ENCODE assay signal across 25 cellular contexts in genomic region chrX:115284877-115285276, GRCh38. TPM values are rescaled to one million over a fixed set of nuclear protein-coding genes. Genes with fewer than 3 reads are reported as not detected.
DNase-seq lines count a peak whose midpoint lies in the region; ATAC-seq and TF ChIP-seq lines count a peak whose summit lies in the region.
"Had no signal": no experiment of that assay in that cellular context is flagged by ENCODE, and none has a peak within 500 bp of the region (broad histone marks: within the 10 kb centered on the region; RNA-seq: fewer than 3 reads in every experiment).

No MANE protein-coding gene starts in this region.

- H3K9ac ChIP-seq in neural progenitor cell = no peak overlapping the region
- H3K9ac ChIP-seq: parathyroid adenoma had no signal

- CTCF ChIA-PET in HEK293T (lab: Yijun Ruan, JAX) = interaction anchor here (0.8 to 2.2 kb wide), 6 partner anchors 16 to 137 kb away, joined by 3 to 6 read pairs (median 4); no protein-coding TSS in a partner anchor

- H3K4me2 ChIP-seq in neural progenitor cell = no peak overlapping the region

- H3K4me3 Mint-ChIP-seq in neural progenitor cell (no peak overlapping the region), type B pancreatic cell (no peak overlapping the region)
- H3K4me3 Mint-ChIP-seq: activated naive CD8-positive, alpha-beta T cell; CD8-positive, alpha-beta T cell; naive thymus-derived CD4-positive, alpha-beta T cell had no signal

- H3K79me2 ChIP-seq in neural progenitor cell (ENCODE audit: low read depth) = no peaks in the 10 kb centered on the region
- H3K79me2 ChIP-seq: parathyroid adenoma had no signal

- H4K20me1 ChIP-seq in neural progenitor cell (ENCODE audit: low read depth) = no peaks in the 10 kb centered on the region

- H3K36me3 Mint-ChIP-seq in neural progenitor cell (no peaks in the 10 kb centered on the region), type B pancreatic cell (no peaks in the 10 kb centered on the region)
- H3K36me3 Mint-ChIP-seq: activated naive CD8-positive, alpha-beta T cell; CD8-positive, alpha-beta T cell; naive thymus-derived CD4-positive, alpha-beta T cell had no signal

- H3K27ac Mint-ChIP-seq in neural progenitor cell (no peak overlapping the region), type B pancreatic cell (no peak overlapping the region)
- H3K27ac Mint-ChIP-seq: activated naive CD8-positive, alpha-beta T cell; CD8-positive, alpha-beta T cell; naive thymus-derived CD4-positive, alpha-beta T cell had no signal

- H3K36me3 ChIP-seq in neural progenitor cell = no peaks in the 10 kb centered on the region
- H3K36me3 ChIP-seq: vagina had no signal

- H3K27me3 Mint-ChIP-seq in neural progenitor cell (ENCODE audit: insufficient read depth, low read depth) = no peaks in the 10 kb centered on the region
- no peaks in the 10 kb centered on the region for H3K27me3 Mint-ChIP-seq in type B pancreatic cell
- H3K27me3 Mint-ChIP-seq: activated naive CD8-positive, alpha-beta T cell; naive thymus-derived CD4-positive, alpha-beta T cell had no signal

- no peak for ATAC-seq in HG02678 (IDR thresholded peaks at IDR 0.05; ENCODE audit: unreplicated experiment)
- ATAC-seq: CD8-positive, alpha-beta T cell; naive thymus-derived CD4-positive, alpha-beta T cell; sciatic nerve had no signal

- DNase-seq in AG10803 (ENCODE audit: low read depth) (no peak), LNCaP clone FGC (ENCODE audit: low read depth) (no peak), dermis blood vessel endothelial cell (peak; percentile 5), neural progenitor cell (ENCODE audit: low spot score) (no peak), HEK293T (ENCODE audit: extremely low spot score) (no peak), type B pancreatic cell (ENCODE audit: extremely low spot score, unreplicated experiment) (no peak)
- DNase-seq in effector CD8-positive, alpha-beta T cell (lab: John Stamatoyannopoulos, UW) = no peak
- DNase-seq: activated CD4-positive, alpha-beta T cell treated with anti-CD3 and anti-CD28 coated beads for 4 hours; CD8-positive, alpha-beta T cell; cortex of kidney; DMS153; GOT3; KBM-7; naive thymus-derived CD4-positive, alpha-beta T cell; NCI-H1092 treated with DMSO at 0.1 percent for 48 hours; NCI-H2107; NCI-H524 treated with DMSO at 0.1 percent for 48 hours; Right ventricle myocardium superior; substantia nigra; T-helper 1 cell had no signal

- no peaks in the 10 kb centered on the region for H3K9me3 ChIP-seq in neural progenitor cell (ENCODE audit: low read depth)
- H3K9me3 ChIP-seq: vagina had no signal

- H3K27me3 ChIP-seq in neural progenitor cell = no peaks in the 10 kb centered on the region
- H3K27me3 ChIP-seq: vagina had no signal

- peak overlapping the region; percentile 64 for H2AFZ ChIP-seq in neural progenitor cell (replicated peaks)
- H2AFZ ChIP-seq: parathyroid adenoma had no signal

- H3K4me3 ChIP-seq in AG10803 (ENCODE audit: low read length) (no peak overlapping the region), LNCaP clone FGC (ENCODE audit: low read depth, low read length) (no peak overlapping the region), neural progenitor cell (no peak overlapping the region)
- H3K4me3 ChIP-seq: vagina had no signal

- H3K4me1 Mint-ChIP-seq in neural progenitor cell (no peaks in the 10 kb centered on the region), type B pancreatic cell (ENCODE audit: unreplicated experiment) (no peaks in the 10 kb centered on the region)
- H3K4me1 Mint-ChIP-seq: naive thymus-derived CD4-positive, alpha-beta T cell had no signal

- POLR2A ChIA-PET in HEK293T (lab: Yijun Ruan, JAX) = no interaction called here

- peaks cover 5% of the 10 kb centered on the region for H3K9me3 Mint-ChIP-seq in neural progenitor cell
- H3K9me3 Mint-ChIP-seq in type B pancreatic cell = peaks cover 3% of the 10 kb centered on the region
- H3K9me3 Mint-ChIP-seq: CD8-positive, alpha-beta T cell had no signal

- TF ChIP-seq CTCF in AG10803 (conservative IDR thresholded peaks at IDR 0.05; ENCODE audit: low read length) (peak; percentile 15), LNCaP clone FGC (IDR thresholded peaks at IDR 0.05; ENCODE audit: control insufficient read depth, extremely low read depth, insufficient read depth) (peak; percentile 18; the same call in 1 of the 2 replicates), neural progenitor cell (IDR thresholded peaks at IDR 0.05) (no peak), type B pancreatic cell (conservative IDR thresholded peaks at IDR 0.05) (no peak)

- H3F3A ChIP-seq in neural progenitor cell (ENCODE audit: low read depth) = no peaks in the 10 kb centered on the region

- H3K27ac ChIP-seq in neural progenitor cell = no peak overlapping the region
- H3K27ac ChIP-seq: parathyroid adenoma, vagina had no signal

- H3K4me1 ChIP-seq in neural progenitor cell = no peaks in the 10 kb centered on the region
- H3K4me1 ChIP-seq: parathyroid adenoma, vagina had no signal

TF ChIP-seq in HEK293T, 16 proteins besides CTCF, POLR2A, EP300 and RAD21:
- TF ChIP-seq SP1 (IDR thresholded peaks at IDR 0.05) (no peak), BHLHE40 (IDR thresholded peaks at IDR 0.05; ENCODE audit: borderline replicate concordance) (no peak), TARDBP (IDR thresholded peaks at IDR 0.05) (no peak), CTBP1 (IDR thresholded peaks at IDR 0.05; ENCODE audit: borderline replicate concordance) (no peak), FOXK2 (IDR thresholded peaks at IDR 0.05) (no peak), ELF4 (IDR thresholded peaks at IDR 0.05) (no peak), FOXA1 (IDR thresholded peaks at IDR 0.05) (no peak), PKNOX1 (IDR thresholded peaks at IDR 0.05) (no peak), LEF1 (IDR thresholded peaks at IDR 0.05; ENCODE audit: borderline replicate concordance) (no peak), L3MBTL2 (conservative IDR thresholded peaks at IDR 0.05) (no peak), ZNF384 (IDR thresholded peaks at IDR 0.05) (no peak), FOXM1 (IDR thresholded peaks at IDR 0.05; ENCODE audit: borderline replicate concordance) (no peak), HDGF (IDR thresholded peaks at IDR 0.05; ENCODE audit: borderline replicate concordance) (no peak), ARNT (IDR thresholded peaks at IDR 0.05) (no peak), SUZ12 (IDR thresholded peaks at IDR 0.05) (no peak), NFRKB (IDR thresholded peaks at IDR 0.05) (no peak)

RNA-seq across cellular contexts. Expression of gene LUZP4, which starts 4.6 kb away (rescaled TPM):
- total RNA-seq in dermis blood vessel endothelial cell (not detected in 2 replicates), neural progenitor cell (ENCODE audit: low replicate concordance) (not detected in 2 replicates), type B pancreatic cell (ENCODE audit: low replicate concordance) (not detected in 2 replicates)
- total RNA-seq: CD8-positive, alpha-beta T cell; naive thymus-derived CD4-positive, alpha-beta T cell; Right ventricle myocardium superior; sciatic nerve; vagina had no signal

RNA-seq across cellular contexts. Expression of gene LRCH2, which starts 51.0 kb away (rescaled TPM):
- total RNA-seq in dermis blood vessel endothelial cell = 9.2 and 12.6 TPM in 2 replicates
- total RNA-seq in neural progenitor cell (ENCODE audit: low replicate concordance) = 18.1 and 24.9 TPM in 2 replicates
- total RNA-seq in type B pancreatic cell (ENCODE audit: low replicate concordance) = 4.8 and 12.5 TPM in 2 replicates
- total RNA-seq: CD8-positive, alpha-beta T cell; naive thymus-derived CD4-positive, alpha-beta T cell had no signal

Comparison
In these comparisons a context has a peak if more than half of its experiments do, and no peak if none do; other contexts are left out.
1. CTCF ChIP-seq: peak in AG10803 (single experiment) and LNCaP clone FGC (single experiment); none in neural progenitor cell (single experiment) and type B pancreatic cell (single experiment).